ENCODE assay signal across 27 cellular contexts in the genomic region with DNA sequence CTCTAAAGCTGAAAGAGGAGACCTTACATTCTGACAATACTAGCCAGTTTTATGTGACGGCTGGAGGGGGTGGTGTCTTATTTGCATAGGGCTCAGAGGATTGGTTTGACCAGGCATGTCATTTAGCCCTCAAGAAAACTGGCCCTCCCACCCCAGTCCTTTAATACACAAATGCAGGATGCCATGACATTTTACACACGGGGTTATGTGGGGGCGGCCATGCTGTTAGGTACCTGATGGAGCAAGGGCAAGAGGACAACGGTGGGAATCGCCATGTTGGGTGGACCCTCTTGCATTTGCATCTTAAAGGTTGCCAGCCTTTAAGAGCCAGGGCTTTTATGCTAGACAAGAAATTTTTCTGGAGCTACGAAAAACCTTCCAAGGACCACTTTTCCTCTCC. TPM values are rescaled to one million over a fixed set of nuclear protein-coding genes. Genes with fewer than 3 reads are reported as not detected.
A peak's percentile ranks its signal among the peaks of the same experiment; 100 is the strongest.
DNase-seq lines count a peak whose midpoint lies in the region; ATAC-seq and TF ChIP-seq lines count a peak whose summit lies in the region.
"Had no signal": no experiment of that assay in that cellular context is flagged by ENCODE, and none has a peak within 500 bp of the region (broad histone marks: within the 10 kb centered on the region; RNA-seq: fewer than 3 reads in every experiment).

No MANE protein-coding gene starts in this region.

- H3K4me3 ChIP-seq in SJSA1 = no peak overlapping the region
- H3K4me3 ChIP-seq: breast epithelium, HAP-1, PC-9, sigmoid colon, uterus had no signal

- H3K9me3 ChIP-seq in SJSA1 (replicated peaks) = no peaks in the 10 kb centered on the region
- H3K9me3 ChIP-seq: breast epithelium, HAP-1, sigmoid colon, uterus had no signal

- H3K27ac ChIP-seq in 22Rv1 = 0 out of 2 replicates have a peak overlapping the region, but pooled peaks have one; percentile 1
- no peak overlapping the region for H3K27ac ChIP-seq in SJSA1
- H3K27ac ChIP-seq: breast epithelium, epithelial cell of prostate, foreskin keratinocyte, parathyroid adenoma, PC-9, sigmoid colon, uterus had no signal

- H3K36me3 ChIP-seq in SJSA1 = peaks cover 94% of the 10 kb centered on the region
- H3K36me3 ChIP-seq: breast epithelium, uterus had no signal

- H3K27me3 ChIP-seq in SJSA1 (replicated peaks) = no peaks in the 10 kb centered on the region
- H3K27me3 ChIP-seq: breast epithelium, foreskin keratinocyte, sigmoid colon, uterus had no signal

- peak; percentile 56 for DNase-seq in ELF-1 (ENCODE audit: low read depth, low spot score)
- DNase-seq in SJSA1 (ENCODE audit: low read depth in 1 of 2, low spot score in 2 of 2) = peak; percentile 87 to 96
- peak; percentile 40 for DNase-seq in left kidney (ENCODE audit: low read depth, low spot score)
- no peak for DNase-seq in OCI-M2 (lab: John Stamatoyannopoulos, UW; ENCODE audit: unreplicated experiment)
- no peak for DNase-seq in T-helper 1 cell
- DNase-seq: activated CD8-positive, alpha-beta memory T cell treated with anti-CD3 and anti-CD28 coated beads, Interleukin-2, amount 10 ng/mL, durations not matched to agents 7 days and 5 days; activated naive CD8-positive, alpha-beta T cell treated with anti-CD3 and anti-CD28 coated beads, Interleukin-2, amount 50 U/mL, for 24 hours; CD8-positive, alpha-beta T cell; cortex of kidney; foreskin keratinocyte; hippocampal formation; kidney glomerular epithelial cell; NCI-H1436 treated with DMSO at 0.1 percent for 48 hours; NCI-H748 treated with DMSO at 0.1 percent for 48 hours; PC-9; sigmoid colon; stimulated activated naive CD8-positive, alpha-beta T cell treated with anti-CD3 and anti-CD28 coated beads, Interleukin-15, amount 100 ng/mL, for 72 hours; T-helper 9 cell; uterus had no signal

- no peak for ATAC-seq in HG03095 (IDR thresholded peaks at IDR 0.05; ENCODE audit: unreplicated experiment)
- ATAC-seq in GM21447 (IDR thresholded peaks at IDR 0.05; ENCODE audit: unreplicated experiment) = no peak
- ATAC-seq: activated CD8-positive, alpha-beta memory T cell treated with anti-CD3 and anti-CD28 coated beads, Interleukin-2, amount 10 ng/mL, durations not matched to agents 7 days and 5 days; activated naive CD8-positive, alpha-beta T cell treated with anti-CD3 and anti-CD28 coated beads, Interleukin-2, amount 50 U/mL, for 24 hours; CD8-positive, alpha-beta T cell; foreskin keratinocyte; natural killer cell treated with Interleukin-12 subunit alpha and Interleukin-12 subunit beta and Interleukin-15 and Interleukin-18, amount 100 ng/mL, for 72 hours; stimulated activated naive CD8-positive, alpha-beta T cell treated with anti-CD3 and anti-CD28 coated beads, Interleukin-15, amount 100 ng/mL, for 72 hours had no signal

- no peak for TF ChIP-seq CTCF in 22Rv1 (IDR thresholded peaks at IDR 0.05)

- peaks cover 19% of the 10 kb centered on the region for H3K4me1 ChIP-seq in SJSA1 (replicated peaks)
- H3K4me1 ChIP-seq: breast epithelium, sigmoid colon, uterus had no signal

RNA-seq across cellular contexts. Expression of gene MDM2, which starts 23.3 kb away (rescaled TPM):
- 2,133 and 2,408 TPM in 2 replicates for total RNA-seq in SJSA1 (2014; rRNA removed; shearing (Covaris generic))

Comparison
In these comparisons a context has a peak if more than half of its experiments do, and no peak if none do; other contexts are left out.
1. DNase-seq: peak in ELF-1 (single experiment), SJSA1 (2 of 2) and left kidney (single experiment); none in OCI-M2 (single experiment) and T-helper 1 cell (0 of 5).